26 cellular contexts compared by ENCODE assay signal in the genomic region with DNA sequence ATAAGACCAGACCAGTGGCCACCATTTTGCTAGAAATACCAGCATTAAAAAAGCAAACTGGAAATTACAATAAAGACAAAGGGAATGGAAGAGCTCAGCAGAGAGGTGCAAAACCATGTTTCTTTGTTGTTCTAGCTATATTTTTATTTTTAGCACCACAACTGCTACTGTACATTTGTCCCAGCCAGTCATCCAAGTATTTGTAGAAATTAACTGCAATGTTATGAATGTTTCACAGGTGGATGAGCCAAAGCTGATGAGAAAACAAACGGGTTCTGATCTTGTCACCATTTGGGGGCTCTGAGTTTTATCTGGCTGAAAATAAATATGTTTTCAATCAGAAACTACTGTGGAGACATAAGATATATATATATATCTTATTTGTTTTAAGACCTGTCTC.
"Had no signal": no experiment of that assay in that cellular context is flagged by ENCODE, and none has a peak within 500 bp of the region (broad histone marks: within the 10 kb centered on the region; RNA-seq: fewer than 3 reads in every experiment).

No MANE protein-coding gene starts in this region.

- H3K36me3 ChIP-seq: brain microvascular endothelial cell, esophagus squamous epithelium, WERI-Rb-1 had no signal

- DNase-seq: activated B cell treated with CpG ODN at 0.5 μM for 24 hours; activated CD4-positive, alpha-beta memory T cell treated with anti-CD3 and anti-CD28 coated beads, Interleukin-2, amount 10 ng/mL, durations not matched to agents 7 days and 5 days; activated CD4-positive, alpha-beta T cell treated with anti-CD3 and anti-CD28 coated beads, Interleukin-2, amount 10 ng/mL, durations not matched to agents 7 days and 5 days; activated CD4-positive, alpha-beta T cell treated with anti-CD3 and anti-CD28 coated beads, Interleukin-2, amount 50 U/mL, for 4 hours; activated CD8-positive, alpha-beta memory T cell treated with anti-CD3 and anti-CD28 coated beads, Interleukin-2, amount 50 U/mL, for 48 hours; activated gamma-delta T cell; activated naive CD4-positive, alpha-beta T cell; activated naive CD4-positive, alpha-beta T cell treated with anti-CD3 and anti-CD28 coated beads, Interleukin-2, amount 10 ng/mL, durations not matched to agents 7 days and 5 days; activated naive CD8-positive, alpha-beta T cell treated with anti-CD3 and anti-CD28 coated beads, Interleukin-2, amount 10 ng/mL, durations not matched to agents 7 days and 5 days; activated T-cell treated with anti-CD3 and anti-CD28 coated beads for 4 hours; activated T-cell treated with anti-CD3 and anti-CD28 coated beads, Interleukin-2, amount 50 U/mL, for 24 hours; activated T-cell treated with anti-CD3 and anti-CD28 coated beads, Interleukin-2, amount 50 U/mL, for 72 hours; anterior cingulate cortex; brain microvascular endothelial cell; dorsolateral prefrontal cortex; effector memory CD4-positive, alpha-beta T cell; esophagus squamous epithelium; foreskin fibroblast; head of caudate nucleus; hippocampal formation; T-helper 17 cell; T1000; WERI-Rb-1 had no signal

- H3K4me3 ChIP-seq: coronary artery, dorsolateral prefrontal cortex, esophagus squamous epithelium had no signal

- H3K9me3 ChIP-seq: esophagus squamous epithelium had no signal

- ATAC-seq: activated CD4-positive, CD25-positive, alpha-beta regulatory T cell treated with anti-CD3 and anti-CD28 coated beads, Interleukin-2, amount 50 U/mL, for 24 hours; activated naive CD4-positive, alpha-beta T cell treated with anti-CD3 and anti-CD28 coated beads, Interleukin-2, amount 50 U/mL, for 72 hours; activated T-cell treated with anti-CD3 and anti-CD28 coated beads, Interleukin-2, amount 50 U/mL, for 72 hours; T-helper 17 cell had no signal

- H3K27me3 ChIP-seq: brain microvascular endothelial cell, dorsolateral prefrontal cortex, esophagus squamous epithelium had no signal

- H3K4me1 ChIP-seq: esophagus squamous epithelium had no signal

- H3K27ac ChIP-seq: brain microvascular endothelial cell, coronary artery, dorsolateral prefrontal cortex, esophagus squamous epithelium, WERI-Rb-1 had no signal
